ENCODE assay signal across 7 cellular contexts in the genomic region with DNA sequence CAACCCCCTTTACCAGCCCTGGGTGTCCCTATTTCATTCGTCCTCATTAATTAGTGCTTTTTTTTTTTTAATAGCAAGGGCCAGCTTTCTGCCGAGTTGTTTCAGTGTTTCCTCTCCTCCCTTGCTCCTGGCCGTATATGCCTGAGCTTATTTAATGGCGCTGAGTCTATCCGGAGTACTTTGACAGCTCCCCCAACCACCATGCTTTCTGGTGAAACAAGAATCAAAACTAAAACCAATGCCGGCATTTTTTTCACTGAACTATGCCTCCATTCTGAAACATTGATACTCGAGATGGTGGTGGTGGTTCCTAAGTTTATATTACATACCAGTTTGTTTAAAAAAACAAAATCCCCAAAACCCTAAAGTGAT. TPM values are rescaled to one million over a fixed set of nuclear protein-coding genes. Genes with fewer than 3 reads are reported as not detected.
DNase-seq lines count a peak whose midpoint lies in the region; ATAC-seq and TF ChIP-seq lines count a peak whose summit lies in the region.

No MANE protein-coding gene starts in this region.

- peaks cover 0 to 13% (median 4%) of the 10 kb centered on the region in 4 donors for H3K4me1 ChIP-seq in Peyer's patch
- peaks cover 27 to 28% of the 10 kb centered on the region in 2 donors for H3K4me1 ChIP-seq in duodenal mucosa (ENCODE audit: control insufficient read depth in 1 of 2, insufficient read depth in 2 of 2, low read length in 2 of 2)
- no peaks in the 10 kb centered on the region for H3K4me1 ChIP-seq in muscle layer of colon (ENCODE audit: insufficient read depth, low read length)

- peak overlapping the region; percentile 73 to 93 (median 88) for H3K27ac ChIP-seq in Peyer's patch
- peak overlapping the region; percentile 81 for H3K27ac ChIP-seq in duodenal mucosa (ENCODE audit: low read depth, low read length)
- peak overlapping the region; percentile 35 for H3K27ac ChIP-seq in muscle layer of colon (ENCODE audit: low read depth, low read length)

- H3K4me3 ChIP-seq in GM12864 (ENCODE audit: low read depth, low read length) (peak overlapping the region; percentile 69), Peyer's patch (peak overlapping the region; percentile 54 to 86 (median 72)), duodenal mucosa (ENCODE audit: low read depth in 1 of 2, low read length in 2 of 2) (peak overlapping the region; percentile 89 to 94), muscle layer of colon (ENCODE audit: low read depth in 1 of 2, low read length in 2 of 2) (peak overlapping the region; percentile 68 to 83)

- TF ChIP-seq CTCF in GM12864 (IDR thresholded peaks at IDR 0.05; ENCODE audit: low read depth, low read length, missing control alignments): no peak
- no peak for TF ChIP-seq CTCF in Peyer's patch (IDR thresholded peaks at IDR 0.05)

- no peak for TF ChIP-seq POLR2A in Peyer's patch (IDR thresholded peaks at IDR 0.05)

- DNase-seq in GM12864 (ENCODE audit: low read depth): no peak
- no peak for DNase-seq in Peyer's patch
- DNase-seq in NCI-H1930 (lab: John Stamatoyannopoulos, UW): no peak

- ATAC-seq in HG02885 (IDR thresholded peaks at IDR 0.05; ENCODE audit: poor library complexity, unreplicated experiment) (peak; percentile 23), GM18511 (IDR thresholded peaks at IDR 0.05; ENCODE audit: unreplicated experiment) (no peak)

- H3K27me3 ChIP-seq in Peyer's patch: no peaks in the 10 kb centered on the region
- no peaks in the 10 kb centered on the region for H3K27me3 ChIP-seq in duodenal mucosa (ENCODE audit: control insufficient read depth in 1 of 2, insufficient read depth in 2 of 2, low read length in 2 of 2)
- no peaks in the 10 kb centered on the region for H3K27me3 ChIP-seq in muscle layer of colon (ENCODE audit: control insufficient read depth in 1 of 2, insufficient read depth in 2 of 2, low read length in 2 of 2)

- H3K9me3 ChIP-seq in Peyer's patch (no peaks in the 10 kb centered on the region), duodenal mucosa (ENCODE audit: control insufficient read depth in 1 of 2, low read length in 2 of 2) (no peaks in the 10 kb centered on the region), muscle layer of colon (ENCODE audit: low read length) (no peaks in the 10 kb centered on the region)

- H3K36me3 ChIP-seq in Peyer's patch: no peaks in the 10 kb centered on the region
- no peaks in the 10 kb centered on the region for H3K36me3 ChIP-seq in duodenal mucosa (ENCODE audit: control insufficient read depth in 1 of 2, insufficient read depth in 2 of 2, low read length in 2 of 2)
- H3K36me3 ChIP-seq in muscle layer of colon (ENCODE audit: insufficient read depth, low read length): no peaks in the 10 kb centered on the region

- H3K9ac ChIP-seq in duodenal mucosa (ENCODE audit: low read depth in 1 of 2, low read length in 2 of 2) (peak overlapping the region; percentile 78 to 90), muscle layer of colon (ENCODE audit: low read length) (peak overlapping the region; percentile 50)

RNA-seq across cellular contexts. Expression of a gene that starts 1.2 kb away (rescaled TPM):
- total RNA-seq in Peyer's patch: 10 to 100 TPM; 19.8 to 35.0 (median 27.8) TPM

RNA-seq across cellular contexts. Expression of a gene that starts 57.9 kb away (rescaled TPM):
- under 1 TPM in 3 of 4 donors, not detected in 1; 0.18 to 0.94 (median 0.47) TPM for total RNA-seq in Peyer's patch

Comparison
In these comparisons a context has a peak if more than half of its experiments do, and no peak if none do; other contexts are left out.
1. H3K27ac ChIP-seq: peak in every context shown above with its lines; median percentile 88 in Peyer's patch; 81 in duodenal mucosa; 35 in muscle layer of colon.